ENCODE assay signal across 19 cellular contexts in the genomic region with DNA sequence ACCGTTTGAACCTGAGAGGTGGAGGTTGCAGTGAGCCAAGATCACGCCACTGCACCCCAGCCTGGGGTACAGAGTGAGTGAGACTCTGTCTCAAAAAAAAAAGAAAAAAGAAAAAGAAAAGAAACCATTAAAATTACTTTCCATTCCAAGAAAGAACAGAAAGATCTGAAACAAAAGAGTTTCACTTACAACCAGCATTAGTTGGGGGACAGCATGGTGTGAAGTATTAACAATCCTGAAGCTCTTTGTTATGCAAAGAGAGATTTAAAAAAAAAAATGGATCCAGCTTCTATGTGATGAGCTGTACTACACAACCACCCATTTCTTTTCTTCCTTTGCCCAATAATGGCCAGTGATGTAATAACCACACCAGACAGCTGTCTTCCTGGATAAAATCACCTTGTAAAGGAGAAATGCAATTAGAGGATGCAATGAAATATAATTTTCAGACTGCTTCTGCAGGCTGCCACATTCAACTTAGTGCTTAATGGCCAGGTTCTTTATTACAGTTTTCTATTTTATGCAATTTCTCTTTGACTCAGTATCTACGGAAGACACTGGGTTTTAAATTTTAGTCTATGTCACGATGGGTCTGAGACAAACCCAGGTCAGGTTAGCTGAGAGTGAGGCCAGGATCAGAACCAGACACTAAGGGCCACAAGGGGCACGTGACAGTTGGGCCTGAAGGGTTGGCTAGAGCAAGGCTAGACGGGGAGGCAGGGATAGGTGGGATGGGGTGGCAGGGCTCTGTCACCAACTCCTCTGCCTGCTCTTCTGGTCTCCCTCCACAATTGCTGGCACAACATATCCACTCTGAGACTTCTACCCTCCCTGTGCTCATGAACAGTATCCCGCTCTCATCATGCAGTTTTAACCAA.
DNase-seq lines count a peak whose midpoint lies in the region; ATAC-seq and TF ChIP-seq lines count a peak whose summit lies in the region.
"Had no signal": no experiment of that assay in that cellular context is flagged by ENCODE, and none has a peak within 500 bp of the region (broad histone marks: within the 10 kb centered on the region; RNA-seq: fewer than 3 reads in every experiment).

No MANE protein-coding gene starts in this region.

- POLR2A ChIA-PET in A673 (lab: Charles Lee; ENCODE audit: low non-redundant PET), result no interaction called here

- H3K36me3 ChIP-seq in A673 (ENCODE audit: insufficient read depth, low read length, poor library complexity, severe bottlenecking) (no peaks in the 10 kb centered on the region), MG63 (peaks cover 2% of the 10 kb centered on the region; the same call in 1 of the 2 replicates)
- H3K36me3 ChIP-seq: ascending aorta, gastrocnemius medialis had no signal

- H3K4me1 ChIP-seq in A673 (ENCODE audit: insufficient read depth, low read length, poor library complexity, severe bottlenecking), result peaks cover 48% of the 10 kb centered on the region
- H3K4me1 ChIP-seq: ascending aorta, Caco-2 had no signal

- H3K4me3 ChIP-seq in A673 (ENCODE audit: low read depth, low read length, poor library complexity, severe bottlenecking), result no peak overlapping the region
- H3K4me3 ChIP-seq in epithelial cell of esophagus (ENCODE audit: low read length), result no peak overlapping the region
- no peak overlapping the region for H3K4me3 ChIP-seq in MG63
- H3K4me3 ChIP-seq: ascending aorta, coronary artery, gastrocnemius medialis had no signal

- peak; percentile 32 for DNase-seq in A673 (ENCODE audit: low spot score)
- peak; percentile 34 for DNase-seq in ELR (ENCODE audit: low read depth)
- DNase-seq in OCI-M1 (lab: John Stamatoyannopoulos, UW), result peak; percentile 1
- peak; percentile 39 for DNase-seq in epithelial cell of esophagus (ENCODE audit: low read depth)
- DNase-seq in superior temporal gyrus (ENCODE audit: extremely low spot score), result no peak
- DNase-seq in stimulated activated CD4-positive, alpha-beta T cell treated with anti-CD3 and anti-CD28 coated beads, Interleukin-1b, Interleukin-23, amount 100 ng/mL, for 48 hours, result no peak
- DNase-seq in MG63, result no peak
- DNase-seq: activated CD4-positive, CD25-positive, alpha-beta regulatory T cell treated with anti-CD3 and anti-CD28 coated beads, Interleukin-2, amount 50 U/mL, for 72 hours; Caco-2; gastrocnemius medialis; left ventricle myocardium superior; NCI-H1417 treated with DMSO at 0.1 percent for 48 hours; NK-92 treated with Interleukin-12 subunit alpha and Interleukin-12 subunit beta, amount 100 ng/mL, for 24 hours; substantia nigra had no signal

- no TSS peak for BruUV-seq in A673 (replicated peaks; lab: Mats Ljungman, UMichigan)

- H3K27me3 ChIP-seq in A673 (replicated peaks; ENCODE audit: insufficient read depth, low read depth, low read length, poor library complexity), result no peaks in the 10 kb centered on the region
- H3K27me3 ChIP-seq in MG63, result no peaks in the 10 kb centered on the region
- H3K27me3 ChIP-seq: ascending aorta, gastrocnemius medialis had no signal

- TF ChIP-seq CTCF in A673 (conservative IDR thresholded peaks at IDR 0.05; ENCODE audit: low read depth, low read length), result no peak
- no peak for TF ChIP-seq CTCF in epithelial cell of esophagus (IDR thresholded peaks at IDR 0.05; ENCODE audit: insufficient read depth, low read depth, low read length, missing control alignments)

- CTCF ChIA-PET in A673 (lab: Charles Lee), result no interaction called here

- H3K9me3 ChIP-seq in A673 (ENCODE audit: low read depth, low read length, poor library complexity, severe bottlenecking) (no peaks in the 10 kb centered on the region), MG63 (0 out of 2 replicates have a peak, but pooled peaks cover 4% of the 10 kb centered on the region)
- H3K9me3 ChIP-seq: ascending aorta, Caco-2, gastrocnemius medialis had no signal

- no peak for ATAC-seq in GM21381 (IDR thresholded peaks at IDR 0.05; ENCODE audit: unreplicated experiment)
- ATAC-seq: gastrocnemius medialis, left ventricle myocardium superior, Right ventricle myocardium inferior, sciatic nerve had no signal

- H3K27ac ChIP-seq in A673 (ENCODE audit: low read depth, low read length, poor library complexity, severe bottlenecking), result no peak overlapping the region
- H3K27ac ChIP-seq: ascending aorta, coronary artery, gastrocnemius medialis had no signal

- intact Hi-C loops in A673 (cut with micrococcal nuclease; ENCODE audit: unreplicated experiment), result no loop called here

Comparison
In these comparisons a context has a peak if more than half of its experiments do, and no peak if none do; other contexts are left out.
1. DNase-seq: peak in A673 (single experiment), ELR (single experiment), OCI-M1 (single experiment) and epithelial cell of esophagus (single experiment); none in superior temporal gyrus (single experiment), stimulated activated CD4-positive, alpha-beta T cell treated with anti-CD3 and anti-CD28 coated beads, Interleukin-1b, Interleukin-23, amount 100 ng/mL, for 48 hours (single experiment) and MG63 (single experiment).